Comparison of ENCODE assay signal across 1 cellular context in the genomic region with DNA sequence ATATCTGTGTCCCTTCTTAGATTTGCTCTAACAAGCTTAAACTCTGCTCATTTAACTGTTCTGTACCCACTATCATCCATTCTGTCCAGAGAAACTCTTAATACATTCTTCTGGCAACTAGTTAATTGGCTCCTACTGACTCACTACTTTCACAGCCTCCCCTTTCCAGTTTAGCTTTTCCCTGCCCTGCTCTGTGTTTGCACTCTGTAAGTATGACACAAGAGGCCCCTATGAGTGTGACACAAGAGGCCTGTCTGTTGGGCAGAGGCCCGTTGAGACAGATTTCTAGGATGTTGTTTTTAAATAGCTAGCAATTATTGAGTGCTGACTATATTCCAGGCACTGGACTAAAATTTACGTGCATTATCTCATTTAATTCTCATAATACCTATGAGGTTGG.
TF ChIP-seq lines count a peak whose summit lies in the region.

No MANE protein-coding gene starts in this region.

TF ChIP-seq in GM23338, 12 proteins besides CTCF, POLR2A, EP300 and RAD21 (continued from another document):
- TF ChIP-seq REST (IDR thresholded peaks at IDR 0.05; ENCODE audit: unreplicated experiment) (no peak), ETS1 (IDR thresholded peaks at IDR 0.05) (no peak), EZH2 (IDR thresholded peaks at IDR 0.05; ENCODE audit: low read depth, unreplicated experiment) (no peak), ZNF331 (CRISPR knock-in tag; IDR thresholded peaks at IDR 0.05; ENCODE audit: low read depth) (no peak), JUNB (IDR thresholded peaks at IDR 0.05; ENCODE audit: unreplicated experiment) (no peak), POLR2AphosphoS5 (IDR thresholded peaks at IDR 0.05; ENCODE audit: low read depth) (no peak), CREB1 (CRISPR knock-in tag; IDR thresholded peaks at IDR 0.05; ENCODE audit: low read depth) (no peak), NANOG (IDR thresholded peaks at IDR 0.05; ENCODE audit: borderline replicate concordance) (no peak), EZH2phosphoT487 (IDR thresholded peaks at IDR 0.05; ENCODE audit: unreplicated experiment) (no peak), STAT1 (IDR thresholded peaks at IDR 0.05; ENCODE audit: unreplicated experiment) (no peak)
- TF ChIP-seq, protein P1, sequence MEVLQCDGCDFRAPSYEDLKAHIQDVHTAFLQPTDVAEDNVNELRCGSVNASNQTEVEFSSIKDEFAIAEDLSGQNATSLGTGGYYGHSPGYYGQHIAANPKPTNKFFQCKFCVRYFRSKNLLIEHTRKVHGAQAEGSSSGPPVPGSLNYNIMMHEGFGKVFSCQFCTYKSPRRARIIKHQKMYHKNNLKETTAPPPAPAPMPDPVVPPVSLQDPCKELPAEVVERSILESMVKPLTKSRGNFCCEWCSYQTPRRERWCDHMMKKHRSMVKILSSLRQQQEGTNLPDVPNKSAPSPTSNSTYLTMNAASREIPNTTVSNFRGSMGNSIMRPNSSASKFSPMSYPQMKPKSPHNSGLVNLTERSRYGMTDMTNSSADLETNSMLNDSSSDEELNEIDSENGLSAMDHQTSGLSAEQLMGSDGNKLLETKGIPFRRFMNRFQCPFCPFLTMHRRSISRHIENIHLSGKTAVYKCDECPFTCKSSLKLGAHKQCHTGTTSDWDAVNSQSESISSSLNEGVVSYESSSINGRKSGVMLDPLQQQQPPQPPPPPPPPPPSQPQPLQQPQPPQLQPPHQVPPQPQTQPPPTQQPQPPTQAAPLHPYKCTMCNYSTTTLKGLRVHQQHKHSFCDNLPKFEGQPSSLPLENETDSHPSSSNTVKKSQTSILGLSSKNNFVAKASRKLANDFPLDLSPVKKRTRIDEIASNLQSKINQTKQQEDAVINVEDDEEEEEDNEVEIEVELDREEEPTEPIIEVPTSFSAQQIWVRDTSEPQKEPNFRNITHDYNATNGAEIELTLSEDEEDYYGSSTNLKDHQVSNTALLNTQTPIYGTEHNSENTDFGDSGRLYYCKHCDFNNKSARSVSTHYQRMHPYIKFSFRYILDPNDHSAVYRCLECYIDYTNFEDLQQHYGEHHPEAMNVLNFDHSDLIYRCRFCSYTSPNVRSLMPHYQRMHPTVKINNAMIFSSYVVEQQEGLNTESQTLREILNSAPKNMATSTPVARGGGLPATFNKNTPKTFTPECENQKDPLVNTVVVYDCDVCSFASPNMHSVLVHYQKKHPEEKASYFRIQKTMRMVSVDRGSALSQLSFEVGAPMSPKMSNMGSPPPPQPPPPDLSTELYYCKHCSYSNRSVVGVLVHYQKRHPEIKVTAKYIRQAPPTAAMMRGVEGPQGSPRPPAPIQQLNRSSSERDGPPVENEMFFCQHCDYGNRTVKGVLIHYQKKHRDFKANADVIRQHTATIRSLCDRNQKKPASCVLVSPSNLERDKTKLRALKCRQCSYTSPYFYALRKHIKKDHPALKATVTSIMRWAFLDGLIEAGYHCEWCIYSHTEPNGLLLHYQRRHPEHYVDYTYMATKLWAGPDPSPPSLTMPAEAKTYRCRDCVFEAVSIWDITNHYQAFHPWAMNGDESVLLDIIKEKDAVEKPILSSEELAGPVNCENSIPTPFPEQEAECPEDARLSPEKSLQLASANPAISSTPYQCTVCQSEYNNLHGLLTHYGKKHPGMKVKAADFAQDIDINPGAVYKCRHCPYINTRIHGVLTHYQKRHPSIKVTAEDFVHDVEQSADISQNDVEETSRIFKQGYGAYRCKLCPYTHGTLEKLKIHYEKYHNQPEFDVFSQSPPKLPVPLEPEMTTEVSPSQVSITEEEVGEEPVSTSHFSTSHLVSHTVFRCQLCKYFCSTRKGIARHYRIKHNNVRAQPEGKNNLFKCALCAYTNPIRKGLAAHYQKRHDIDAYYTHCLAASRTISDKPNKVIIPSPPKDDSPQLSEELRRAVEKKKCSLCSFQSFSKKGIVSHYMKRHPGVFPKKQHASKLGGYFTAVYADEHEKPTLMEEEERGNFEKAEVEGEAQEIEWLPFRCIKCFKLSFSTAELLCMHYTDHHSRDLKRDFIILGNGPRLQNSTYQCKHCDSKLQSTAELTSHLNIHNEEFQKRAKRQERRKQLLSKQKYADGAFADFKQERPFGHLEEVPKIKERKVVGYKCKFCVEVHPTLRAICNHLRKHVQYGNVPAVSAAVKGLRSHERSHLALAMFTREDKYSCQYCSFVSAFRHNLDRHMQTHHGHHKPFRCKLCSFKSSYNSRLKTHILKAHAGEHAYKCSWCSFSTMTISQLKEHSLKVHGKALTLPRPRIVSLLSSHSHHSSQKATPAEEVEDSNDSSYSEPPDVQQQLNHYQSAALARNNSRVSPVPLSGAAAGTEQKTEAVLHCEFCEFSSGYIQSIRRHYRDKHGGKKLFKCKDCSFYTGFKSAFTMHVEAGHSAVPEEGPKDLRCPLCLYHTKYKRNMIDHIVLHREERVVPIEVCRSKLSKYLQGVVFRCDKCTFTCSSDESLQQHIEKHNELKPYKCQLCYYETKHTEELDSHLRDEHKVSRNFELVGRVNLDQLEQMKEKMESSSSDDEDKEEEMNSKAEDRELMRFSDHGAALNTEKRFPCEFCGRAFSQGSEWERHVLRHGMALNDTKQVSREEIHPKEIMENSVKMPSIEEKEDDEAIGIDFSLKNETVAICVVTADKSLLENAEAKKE (CRISPR knock-in tag; IDR thresholded peaks at IDR 0.05): no peak
